20 cellular contexts compared by ENCODE assay signal in the genomic region with DNA sequence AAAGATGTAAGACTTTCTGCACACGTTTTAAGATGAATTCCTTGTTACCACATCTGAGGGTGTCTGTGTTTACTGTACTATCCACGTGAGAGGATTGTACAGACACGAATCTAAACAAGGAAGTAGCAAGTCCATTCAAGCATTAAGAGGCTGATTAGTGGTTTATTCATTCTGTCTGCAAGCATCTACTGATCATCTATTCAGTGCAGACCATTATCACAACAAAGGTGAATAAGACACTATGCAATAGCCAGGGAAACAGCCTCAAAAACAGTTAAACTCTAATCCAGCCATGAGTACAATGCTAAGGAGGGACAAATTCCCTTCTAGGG.
DNase-seq lines count a peak whose midpoint lies in the region; ATAC-seq and TF ChIP-seq lines count a peak whose summit lies in the region.
"Had no signal": no experiment of that assay in that cellular context is flagged by ENCODE, and none has a peak within 500 bp of the region (broad histone marks: within the 10 kb centered on the region; RNA-seq: fewer than 3 reads in every experiment).

No MANE protein-coding gene starts in this region.

- peak overlapping the region in 3 of 11 experiments; percentile 7 to 26 (median 23); a peak in 3 of 22 replicates for H3K27ac ChIP-seq in BLaER1 treated with 17β-estradiol and CSF1 and Interleukin-3, amounts not matched to agents 10 nM and 100 nM
- no peak overlapping the region for H3K27ac ChIP-seq in OCI-LY3 (ENCODE audit: low read length)
- H3K27ac ChIP-seq: esophagus squamous epithelium, stomach had no signal

- H3K36me3 ChIP-seq in BLaER1 treated with 17β-estradiol and CSF1 and Interleukin-3, amounts not matched to agents 10 nM and 100 nM: no peaks in the 10 kb centered on the region
- no peaks in the 10 kb centered on the region for H3K36me3 ChIP-seq in OCI-LY3 (replicated peaks; ENCODE audit: low read depth, low read length)
- no peaks in the 10 kb centered on the region for H3K36me3 ChIP-seq in kidney epithelial cell (ENCODE audit: control insufficient read depth, insufficient read depth, low read length)
- H3K36me3 ChIP-seq: esophagus squamous epithelium, stomach had no signal

- no peak overlapping the region for H3K4me3 ChIP-seq in BLaER1 treated with 17β-estradiol and CSF1 and Interleukin-3, amounts not matched to agents 10 nM and 100 nM
- H3K4me3 ChIP-seq in OCI-LY3 (ENCODE audit: low read length) (no peak overlapping the region), kidney epithelial cell (ENCODE audit: low read depth, low read length) (no peak overlapping the region)
- H3K4me3 ChIP-seq: esophagus squamous epithelium, stomach had no signal

- H2AFZ ChIP-seq in OCI-LY3 (ENCODE audit: low read depth, low read length): no peak overlapping the region

- H3K4me2 ChIP-seq in BLaER1 treated with 17β-estradiol and CSF1 and Interleukin-3, amounts not matched to agents 10 nM and 100 nM: peak overlapping the region; percentile 33 to 72 (median 61); a peak in 20 of 22 replicates
- peak overlapping the region; percentile 33 for H3K4me2 ChIP-seq in OCI-LY3 (ENCODE audit: low read length)

- peaks cover 2% of the 10 kb centered on the region for H3K4me1 Mint-ChIP-seq in activated T-helper 2 cell treated with anti-CD3 and anti-CD28 coated beads, Interferon-gamma antibody, Interleukin-2, Interleukin-4, amounts not matched to agents 10 μg/mL and 5 μg/mL and 100 μg/mL, durations not matched to agents 14 hours and 24 hours and 36 hours (ENCODE audit: low read depth)
- peaks cover 0 to 3% of the 10 kb centered on the region in 2 donors for H3K4me1 Mint-ChIP-seq in effector memory CD8-positive, alpha-beta T cell (ENCODE audit: low read depth in 2 of 2)

- H4K20me1 ChIP-seq in BLaER1 treated with 17β-estradiol and CSF1 and Interleukin-3, amounts not matched to agents 10 nM and 100 nM: no peaks in the 10 kb centered on the region
- no peaks in the 10 kb centered on the region for H4K20me1 ChIP-seq in OCI-LY3 (ENCODE audit: insufficient read depth, low read length)

- intact Hi-C loops in activated T-helper 2 cell treated with anti-CD3 and anti-CD28 coated beads, Interferon-gamma antibody, Interleukin-2, Interleukin-4, amounts not matched to agents 10 μg/mL and 5 μg/mL and 100 μg/mL, durations not matched to agents 14 hours and 24 hours and 36 hours (cut with micrococcal nuclease): loop anchor here (5.0 kb wide), 1 partner anchor 253 kb away; no protein-coding TSS in a partner anchor

- no peaks in the 10 kb centered on the region for H3K9me3 ChIP-seq in BLaER1 treated with 17β-estradiol and CSF1 and Interleukin-3, amounts not matched to agents 10 nM and 100 nM (replicated peaks in 1 of 11)
- no peaks in the 10 kb centered on the region for H3K9me3 ChIP-seq in OCI-LY3 (ENCODE audit: insufficient read depth, low read length)
- H3K9me3 ChIP-seq: esophagus squamous epithelium, stomach had no signal

- ATAC-seq in GM21423 (IDR thresholded peaks at IDR 0.05; ENCODE audit: unreplicated experiment) (peak; percentile 53), HG02870 (IDR thresholded peaks at IDR 0.05; ENCODE audit: unreplicated experiment) (no peak)
- no peak for ATAC-seq in effector memory CD8-positive, alpha-beta T cell (replicated peaks)

- H3K27me3 ChIP-seq in BLaER1 treated with 17β-estradiol and CSF1 and Interleukin-3, amounts not matched to agents 10 nM and 100 nM: no peaks in the 10 kb centered on the region
- no peaks in the 10 kb centered on the region for H3K27me3 ChIP-seq in OCI-LY3 (ENCODE audit: low read depth, low read length)
- peaks cover 3% of the 10 kb centered on the region for H3K27me3 ChIP-seq in kidney epithelial cell (ENCODE audit: control insufficient read depth, insufficient read depth, low read length)
- H3K27me3 ChIP-seq: esophagus squamous epithelium, stomach had no signal

- no peaks in the 10 kb centered on the region for H3K36me3 Mint-ChIP-seq in activated T-helper 2 cell treated with anti-CD3 and anti-CD28 coated beads, Interferon-gamma antibody, Interleukin-2, Interleukin-4, amounts not matched to agents 10 μg/mL and 5 μg/mL and 100 μg/mL, durations not matched to agents 14 hours and 24 hours and 36 hours (ENCODE audit: low read depth)
- H3K36me3 Mint-ChIP-seq in effector memory CD8-positive, alpha-beta T cell (ENCODE audit: insufficient read depth): no peaks in the 10 kb centered on the region
- H3K36me3 Mint-ChIP-seq: activated naive CD4-positive, alpha-beta T cell treated with anti-CD3 and anti-CD28 coated beads, Interleukin-2, amount 10 ng/mL, durations not matched to agents 7 days and 5 days had no signal

- no peaks in the 10 kb centered on the region for H3K9me3 Mint-ChIP-seq in activated T-helper 2 cell treated with anti-CD3 and anti-CD28 coated beads, Interferon-gamma antibody, Interleukin-2, Interleukin-4, amounts not matched to agents 10 μg/mL and 5 μg/mL and 100 μg/mL, durations not matched to agents 14 hours and 24 hours and 36 hours
- H3K9me3 Mint-ChIP-seq in effector memory CD8-positive, alpha-beta T cell: no peaks in the 10 kb centered on the region
- H3K9me3 Mint-ChIP-seq: activated naive CD4-positive, alpha-beta T cell treated with anti-CD3 and anti-CD28 coated beads, Interleukin-2, amount 10 ng/mL, durations not matched to agents 7 days and 5 days; neural crest cell had no signal

- DNase-seq in kidney epithelial cell (ENCODE audit: low read depth) (peak; percentile 31), DMS 273 (lab: John Stamatoyannopoulos, UW; ENCODE audit: unreplicated experiment) (no peak)
- no peak for DNase-seq in activated T-helper 2 cell treated with anti-CD3 and anti-CD28 coated beads, Interferon-gamma antibody, Interleukin-2, Interleukin-4, amounts not matched to agents 10 μg/mL and 5 μg/mL and 100 μg/mL, durations not matched to agents 14 hours and 24 hours and 36 hours (ENCODE audit: low spot score)
- no peak for DNase-seq in effector memory CD8-positive, alpha-beta T cell
- DNase-seq: activated CD4-positive, alpha-beta T cell treated with anti-CD3 and anti-CD28 coated beads for 48 hours; activated naive CD4-positive, alpha-beta T cell treated with anti-CD3 and anti-CD28 coated beads, Interleukin-2, amount 10 ng/mL, durations not matched to agents 7 days and 5 days; cortex of kidney; esophagus squamous epithelium; KG1; mesendoderm; NCI-H1092; NCI-H345; retina; stimulated activated CD4-positive, alpha-beta T cell treated with anti-CD3 and anti-CD28 coated beads, Interleukin-15, amount 100 ng/mL, for 24 hours; stomach had no signal

- no peak overlapping the region for H3K27ac Mint-ChIP-seq in activated T-helper 2 cell treated with anti-CD3 and anti-CD28 coated beads, Interferon-gamma antibody, Interleukin-2, Interleukin-4, amounts not matched to agents 10 μg/mL and 5 μg/mL and 100 μg/mL, durations not matched to agents 14 hours and 24 hours and 36 hours
- H3K27ac Mint-ChIP-seq in effector memory CD8-positive, alpha-beta T cell: peak overlapping the region in 1 of 2 donors; percentile 36
- H3K27ac Mint-ChIP-seq: activated naive CD4-positive, alpha-beta T cell treated with anti-CD3 and anti-CD28 coated beads, Interleukin-2, amount 10 ng/mL, durations not matched to agents 7 days and 5 days had no signal

- peaks cover 15 to 27% (median 22%) of the 10 kb centered on the region in 10 experiments for H3K4me1 ChIP-seq in BLaER1 treated with 17β-estradiol and CSF1 and Interleukin-3, amounts not matched to agents 10 nM and 100 nM
- peaks cover 10% of the 10 kb centered on the region for H3K4me1 ChIP-seq in OCI-LY3 (ENCODE audit: low read length)
- H3K4me1 ChIP-seq: stomach had no signal

- no peak overlapping the region for H3K9ac ChIP-seq in BLaER1 treated with 17β-estradiol and CSF1 and Interleukin-3, amounts not matched to agents 10 nM and 100 nM
- no peak overlapping the region for H3K9ac ChIP-seq in OCI-LY3 (ENCODE audit: low read length)

- no peaks in the 10 kb centered on the region for H3K27me3 Mint-ChIP-seq in activated T-helper 2 cell treated with anti-CD3 and anti-CD28 coated beads, Interferon-gamma antibody, Interleukin-2, Interleukin-4, amounts not matched to agents 10 μg/mL and 5 μg/mL and 100 μg/mL, durations not matched to agents 14 hours and 24 hours and 36 hours (ENCODE audit: low read depth)
- no peaks in the 10 kb centered on the region for H3K27me3 Mint-ChIP-seq in effector memory CD8-positive, alpha-beta T cell
- H3K27me3 Mint-ChIP-seq: activated naive CD4-positive, alpha-beta T cell treated with anti-CD3 and anti-CD28 coated beads, Interleukin-2, amount 10 ng/mL, durations not matched to agents 7 days and 5 days had no signal

- H3K4me3 Mint-ChIP-seq in activated T-helper 2 cell treated with anti-CD3 and anti-CD28 coated beads, Interferon-gamma antibody, Interleukin-2, Interleukin-4, amounts not matched to agents 10 μg/mL and 5 μg/mL and 100 μg/mL, durations not matched to agents 14 hours and 24 hours and 36 hours (ENCODE audit: low read depth): no peak overlapping the region
- H3K4me3 Mint-ChIP-seq in effector memory CD8-positive, alpha-beta T cell: no peak overlapping the region
- H3K4me3 Mint-ChIP-seq: activated naive CD4-positive, alpha-beta T cell treated with anti-CD3 and anti-CD28 coated beads, Interleukin-2, amount 10 ng/mL, durations not matched to agents 7 days and 5 days; neural crest cell had no signal

- TF ChIP-seq CTCF in OCI-LY3 (IDR thresholded peaks at IDR 0.05; ENCODE audit: low read depth, low read length): no peak
- TF ChIP-seq CTCF in kidney epithelial cell (IDR thresholded peaks at IDR 0.05; ENCODE audit: insufficient read depth, low read length, poor library complexity, severe bottlenecking): no peak

- no peaks in the 10 kb centered on the region for H3K79me2 ChIP-seq in OCI-LY3 (ENCODE audit: low read length)
